ENCODE assay signal across 15 cellular contexts in the genomic region with DNA sequence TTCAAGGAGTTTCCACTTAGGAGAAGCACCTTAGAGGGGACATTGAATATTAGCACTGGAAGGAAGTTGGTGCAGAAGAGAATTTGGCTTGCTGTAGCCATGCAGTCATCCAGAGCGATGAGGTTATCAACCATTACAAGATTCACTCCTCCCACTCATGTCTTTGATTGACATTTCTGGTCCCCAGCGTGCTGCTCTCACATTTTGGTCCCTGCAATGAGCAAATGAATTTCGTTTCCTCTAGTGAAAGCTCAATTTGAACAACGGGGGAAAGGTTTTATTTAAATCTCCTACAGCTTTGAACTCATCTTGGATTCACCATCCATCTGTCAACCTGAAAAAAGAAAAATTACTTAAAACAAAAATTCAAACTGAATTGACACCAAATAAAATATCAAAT.
DNase-seq lines count a peak whose midpoint lies in the region; TF ChIP-seq lines count a peak whose summit lies in the region.
"Had no signal": no experiment of that assay in that cellular context is flagged by ENCODE, and none has a peak within 500 bp of the region (broad histone marks: within the 10 kb centered on the region; RNA-seq: fewer than 3 reads in every experiment).

No MANE protein-coding gene starts in this region.

- no peak overlapping the region for H3K4me3 ChIP-seq in coronary artery
- H3K4me3 ChIP-seq: BLaER1 treated with 17β-estradiol and CSF1 and Interleukin-3, amounts not matched to agents 10 nM and 100 nM had no signal

- in situ Hi-C loops in GM13977 (cut with MboI; ENCODE audit: low pct_unique_long_range_greater_than_20kb, low sequenced_read_pairs, unreplicated experiment): no loop called here

- intact Hi-C loops in head of caudate nucleus (cut with DNase I): no loop called here

- H3K27ac ChIP-seq in coronary artery: no peak overlapping the region
- H3K27ac ChIP-seq in substantia nigra (ENCODE audit: low read depth, low read length, poor library complexity, severe bottlenecking): no peak overlapping the region
- H3K27ac ChIP-seq: BLaER1 treated with 17β-estradiol and CSF1 and Interleukin-3, amounts not matched to agents 10 nM and 100 nM; C4-2B had no signal

- peak; percentile 16 for DNase-seq in GM13977 (ENCODE audit: low spot score)
- peak in 27 of 42 donors; percentile 5 to 76 (median 36) for DNase-seq in head of caudate nucleus
- no peak for DNase-seq in coronary artery (ENCODE audit: low spot score)
- no peak for DNase-seq in substantia nigra (lab: John Stamatoyannopoulos, UW)
- DNase-seq in NCI-H2196 treated with DMSO at 0.1 percent for 48 hours (lab: John Stamatoyannopoulos, UW; ENCODE audit: unreplicated experiment): no peak
- DNase-seq: 8988T; ACHN; Caco-2; Calu3; CD4-positive, alpha-beta T cell; CD8-positive, alpha-beta T cell; DMS79 treated with DMSO at 0.1 percent for 48 hours; GF-D8 had no signal

- TF ChIP-seq CTCF in GM13977 (IDR thresholded peaks at IDR 0.05; ENCODE audit: extremely low read depth, insufficient read depth, missing control alignments) (no peak), coronary artery (IDR thresholded peaks at IDR 0.05) (no peak)

Comparison
In these comparisons a context has a peak if more than half of its experiments do, and no peak if none do; other contexts are left out.
1. DNase-seq: peak in GM13977 (single experiment) and head of caudate nucleus (27 of 42); none in coronary artery (single experiment), substantia nigra (0 of 49) and NCI-H2196 treated with DMSO at 0.1 percent for 48 hours (single experiment).